ENCODE assay signal across 20 cellular contexts in the genomic region with DNA sequence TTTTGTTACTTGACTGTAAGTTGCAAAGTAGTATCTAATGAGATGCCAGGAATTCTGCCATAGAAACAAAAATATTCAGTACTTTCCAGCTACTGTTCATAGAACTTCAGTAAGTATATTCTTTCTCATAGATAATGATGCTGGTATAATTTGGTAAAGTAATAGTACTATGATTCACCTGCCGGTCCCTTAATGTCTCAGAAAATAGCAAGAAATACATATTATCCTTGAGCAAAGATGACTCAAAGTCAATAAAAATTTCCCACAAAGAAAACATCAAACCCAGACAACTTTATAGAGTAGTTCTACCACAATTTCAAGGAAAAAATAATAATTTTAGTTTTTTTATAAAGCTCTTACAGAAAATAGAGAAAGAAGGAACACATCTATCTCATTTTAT.
DNase-seq lines count a peak whose midpoint lies in the region; ATAC-seq, FAIRE-seq and TF ChIP-seq lines count a peak whose summit lies in the region.
"Had no signal": no experiment of that assay in that cellular context is flagged by ENCODE, and none has a peak within 500 bp of the region (broad histone marks: within the 10 kb centered on the region; RNA-seq: fewer than 3 reads in every experiment).

No MANE protein-coding gene starts in this region.

- no peaks in the 10 kb centered on the region for H4K20me1 ChIP-seq in PC-3 (ENCODE audit: low read length)
- H4K20me1 ChIP-seq: BLaER1 had no signal

- no TSS peak for BruUV-seq in PC-3 (replicated peaks; lab: Mats Ljungman, UMichigan)

- 28% methylated on average over 1 of the region's 1 CpG for WGBS in A549 (ENCODE audit: missing lambda C conversion rate)
- WGBS in tibial nerve, 2 donors, result 81 to 95% methylated on average over 1 of the region's 1 CpG

- TF ChIP-seq CTCF in A549 (IDR thresholded peaks at IDR 0.05) (no peak), PC-3 (conservative IDR thresholded peaks at IDR 0.05; ENCODE audit: low read depth, low read length) (no peak), bronchial epithelial cell (IDR thresholded peaks at IDR 0.05; ENCODE audit: insufficient read depth, low read length, severe bottlenecking) (no peak), uterus (IDR thresholded peaks at IDR 0.05) (no peak), GM10266 (IDR thresholded peaks at IDR 0.05; ENCODE audit: control insufficient read depth, insufficient read depth, low read depth, missing control alignments) (no peak), tibial nerve (IDR thresholded peaks at IDR 0.05) (no peak)

- H3K27ac ChIP-seq in A549, result no peak overlapping the region
- no peak overlapping the region for H3K27ac ChIP-seq in PC-3 (ENCODE audit: low read length)
- no peak overlapping the region for H3K27ac ChIP-seq in uterus
- H3K27ac ChIP-seq in tibial nerve, result no peak overlapping the region
- H3K27ac ChIP-seq: BLaER1, C4-2B had no signal

- no peaks in the 10 kb centered on the region; the same call in 2 of the 3 replicates for H3K9me3 ChIP-seq in A549
- H3K9me3 ChIP-seq in PC-3 (ENCODE audit: low read length), result no peaks in the 10 kb centered on the region
- no peaks in the 10 kb centered on the region for H3K9me3 ChIP-seq in uterus
- H3K9me3 ChIP-seq in tibial nerve, result no peaks in the 10 kb centered on the region
- H3K9me3 ChIP-seq: BLaER1, Caco-2, HAP-1 had no signal

- H3K4me2 ChIP-seq in A549 (peak overlapping the region; percentile 42; the same call in 2 of the 3 replicates), PC-3 (ENCODE audit: low read length) (peak overlapping the region; percentile 34; the same call in 1 of the 2 replicates)
- H3K4me2 ChIP-seq: BLaER1, GM23338 had no signal

- TF ChIP-seq RAD21 in A549 (conservative IDR thresholded peaks at IDR 0.05 in 1 of 2, IDR thresholded peaks at IDR 0.05 in 1 of 2), result no peak

- no peaks in the 10 kb centered on the region for H3F3A ChIP-seq in PC-3 (ENCODE audit: low read length, unreplicated experiment)

- H3K4me1 ChIP-seq in A549, result peaks cover 11% of the 10 kb centered on the region
- peaks cover 8% of the 10 kb centered on the region for H3K4me1 ChIP-seq in PC-3 (ENCODE audit: insufficient read depth, low read length)
- H3K4me1 ChIP-seq in uterus, result no peaks in the 10 kb centered on the region
- H3K4me1 ChIP-seq in tibial nerve, result no peaks in the 10 kb centered on the region
- H3K4me1 ChIP-seq: Caco-2, HAP-1 had no signal

- H3K9me2 ChIP-seq in PC-3 (replicated peaks; ENCODE audit: low read length), result no peaks in the 10 kb centered on the region

- H3K27me3 ChIP-seq in PC-3 (ENCODE audit: low read length), result no peaks in the 10 kb centered on the region
- no peaks in the 10 kb centered on the region for H3K27me3 ChIP-seq in bronchial epithelial cell (ENCODE audit: control insufficient read depth, insufficient read depth, low read length)
- no peaks in the 10 kb centered on the region for H3K27me3 ChIP-seq in uterus
- H3K27me3 ChIP-seq in tibial nerve, result no peaks in the 10 kb centered on the region
- H3K27me3 ChIP-seq: BLaER1 had no signal

- DNase-seq in A549 (ENCODE audit: low read depth in 1 of 2, low spot score in 1 of 2) (no peak), PC-3 (peak; percentile 78), bronchial epithelial cell (ENCODE audit: low read depth) (peak; percentile 17), uterus (no peak), GM10266 (ENCODE audit: extremely low spot score) (no peak), tibial nerve (ENCODE audit: low spot score in 2 of 2) (no peak)
- DNase-seq in activated naive CD4-positive, alpha-beta T cell treated with Interleukin-2 at 50 U/mL for 16 hours, result no peak
- DNase-seq: 8988T; Caco-2; CD4-positive, CD25-positive, alpha-beta regulatory T cell; CD8-positive, alpha-beta T cell; DMS153; DND-41; HFFc6 had no signal

- no peaks in the 10 kb centered on the region for H3K79me2 ChIP-seq in PC-3 (ENCODE audit: low read length)

- CTCF ChIA-PET in A549 (lab: Yijun Ruan, JAX), result interaction anchor here (1.0 to 1.2 kb wide), 2 partner anchors 20 to 109 kb away, joined by 3 read pairs; a partner anchor contains a TSS
- CTCF ChIA-PET in PC-3 (lab: Charles Lee), result interaction anchor here (0.6 kb wide), 1 partner anchor 109 kb away, joined by 6 read pairs; a partner anchor contains a TSS

- H3K4me3 ChIP-seq in A549 (no peak overlapping the region), PC-3 (ENCODE audit: low read length) (no peak overlapping the region), bronchial epithelial cell (ENCODE audit: low read depth, low read length) (no peak overlapping the region), uterus (no peak overlapping the region), tibial nerve (no peak overlapping the region)
- H3K4me3 ChIP-seq: BLaER1, GM12878, GM23338, HAP-1 had no signal

- ATAC-seq in A549, result no peak
- ATAC-seq in PC-3, result peak; percentile 91
- ATAC-seq: CD8-positive, alpha-beta T cell; GM12878; GM23338 had no signal

- TF ChIP-seq EP300 in A549 (IDR thresholded peaks at IDR 0.05) (no peak), tibial nerve (IDR thresholded peaks at IDR 0.05) (no peak)

- H3K9ac ChIP-seq in PC-3 (ENCODE audit: low read length), result no peak overlapping the region
- H3K9ac ChIP-seq: BLaER1 had no signal

- FAIRE-seq in A549 (lab: Jason Lieb, UNC), result no peak
- FAIRE-seq in bronchial epithelial cell (lab: Jason Lieb, UNC), result no peak
- FAIRE-seq: GM12878, GM19239 had no signal

- POLR2A ChIA-PET in A549 (lab: Yijun Ruan, JAX) (no interaction called here), PC-3 (lab: Charles Lee; ENCODE audit: unreplicated experiment) (no interaction called here)

- H2AFZ ChIP-seq in PC-3 (ENCODE audit: low read length), result no peak overlapping the region

- H3K36me3 ChIP-seq in PC-3 (ENCODE audit: low read depth, low read length) (no peaks in the 10 kb centered on the region), bronchial epithelial cell (ENCODE audit: control insufficient read depth, insufficient read depth, low read length) (no peaks in the 10 kb centered on the region), uterus (no peaks in the 10 kb centered on the region), tibial nerve (no peaks in the 10 kb centered on the region)
- H3K36me3 ChIP-seq: BLaER1, HAP-1 had no signal

- intact Hi-C loops in PC-3 (cut with micrococcal nuclease) (loop anchor here (1.0 to 2.0 kb wide), 3 partner anchors 49 to 109 kb away; a partner anchor contains a TSS), uterus (cut with DNase I; ENCODE audit: low total_unique reads) (no loop called here)

- TF ChIP-seq POLR2A in A549 (IDR thresholded peaks at IDR 0.05; ENCODE audit: low read length) (no peak), uterus (IDR thresholded peaks at IDR 0.05) (no peak), tibial nerve (IDR thresholded peaks at IDR 0.05) (no peak)

TF ChIP-seq in A549, 52 proteins besides CTCF, POLR2A, EP300 and RAD21:
- TF ChIP-seq JUNB (IDR thresholded peaks at IDR 0.05), result peak; percentile 37; the same call in 1 of the 2 replicates
- TF ChIP-seq, protein P1, sequence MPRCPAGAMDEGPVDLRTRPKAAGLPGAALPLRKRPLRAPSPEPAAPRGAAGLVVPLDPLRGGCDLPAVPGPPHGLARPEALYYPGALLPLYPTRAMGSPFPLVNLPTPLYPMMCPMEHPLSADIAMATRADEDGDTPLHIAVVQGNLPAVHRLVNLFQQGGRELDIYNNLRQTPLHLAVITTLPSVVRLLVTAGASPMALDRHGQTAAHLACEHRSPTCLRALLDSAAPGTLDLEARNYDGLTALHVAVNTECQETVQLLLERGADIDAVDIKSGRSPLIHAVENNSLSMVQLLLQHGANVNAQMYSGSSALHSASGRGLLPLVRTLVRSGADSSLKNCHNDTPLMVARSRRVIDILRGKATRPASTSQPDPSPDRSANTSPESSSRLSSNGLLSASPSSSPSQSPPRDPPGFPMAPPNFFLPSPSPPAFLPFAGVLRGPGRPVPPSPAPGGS (IDR thresholded peaks at IDR 0.05), result no peak
- TF ChIP-seq, protein P2, sequence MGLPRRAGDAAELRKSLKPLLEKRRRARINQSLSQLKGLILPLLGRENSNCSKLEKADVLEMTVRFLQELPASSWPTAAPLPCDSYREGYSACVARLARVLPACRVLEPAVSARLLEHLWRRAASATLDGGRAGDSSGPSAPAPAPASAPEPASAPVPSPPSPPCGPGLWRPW (IDR thresholded peaks at IDR 0.05), result no peak
TF ChIP-seq in A549: peak in this region for 1.

Comparison
In these comparisons a context has a peak if more than half of its experiments do, and no peak if none do; other contexts are left out.
1. DNase-seq: peak in PC-3 (single experiment) and bronchial epithelial cell (single experiment); none in A549 (0 of 2), uterus (0 of 2), GM10266 (single experiment), tibial nerve (0 of 2) and activated naive CD4-positive, alpha-beta T cell treated with Interleukin-2 at 50 U/mL for 16 hours (single experiment).